8 cellular contexts compared by ENCODE assay signal in the genomic region with DNA sequence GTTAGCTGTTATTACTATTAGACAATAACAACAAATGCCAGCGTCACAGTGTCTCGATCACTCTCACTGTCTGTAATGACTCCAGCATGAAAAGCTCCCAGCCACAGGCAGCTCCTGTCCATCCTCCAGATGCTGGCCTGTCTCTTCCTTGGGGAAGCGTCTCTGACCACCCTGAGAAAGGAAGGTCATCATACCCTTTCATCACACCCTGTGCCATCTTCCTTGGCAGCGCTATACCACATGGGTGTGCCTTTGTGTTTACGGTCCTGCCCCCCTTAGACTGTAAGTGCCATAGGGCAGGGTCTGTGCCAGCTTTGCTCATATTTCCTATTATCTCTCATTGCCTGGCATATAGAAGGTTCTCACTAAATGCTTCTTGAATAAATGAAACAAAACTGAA.
A peak's percentile ranks its signal among the peaks of the same experiment; 100 is the strongest.
DNase-seq lines count a peak whose midpoint lies in the region; ATAC-seq and TF ChIP-seq lines count a peak whose summit lies in the region.

No MANE protein-coding gene starts in this region.

- no peak for TF ChIP-seq EP300 in upper lobe of left lung (IDR thresholded peaks at IDR 0.05)

- peaks cover 29% of the 10 kb centered on the region for H3K4me1 Mint-ChIP-seq in activated naive CD4-positive, alpha-beta T cell treated with anti-CD3 and anti-CD28 coated beads, Interleukin-2, amount 50 U/mL, for 24 hours
- H3K4me1 Mint-ChIP-seq in dendritic cell treated with granulocyte-macrophage colony-stimulating factor and Interleukin-4, amounts not matched to agents 40 ng/mL and 50 ng/mL, for 4 days (ENCODE audit: low read depth) = peaks cover 87% of the 10 kb centered on the region
- H3K4me1 Mint-ChIP-seq in naive B cell = peaks cover 13 to 31% (median 31%) of the 10 kb centered on the region in 3 donors

- peak overlapping the region; percentile 84 to 92 (median 88) for H3K27ac ChIP-seq in upper lobe of left lung

- peaks cover 6% of the 10 kb centered on the region for H3K36me3 Mint-ChIP-seq in activated naive CD4-positive, alpha-beta T cell treated with anti-CD3 and anti-CD28 coated beads, Interleukin-2, amount 50 U/mL, for 24 hours
- peaks cover 97% of the 10 kb centered on the region for H3K36me3 Mint-ChIP-seq in dendritic cell treated with granulocyte-macrophage colony-stimulating factor and Interleukin-4, amounts not matched to agents 40 ng/mL and 50 ng/mL, for 4 days (ENCODE audit: low read depth)
- H3K36me3 Mint-ChIP-seq in naive B cell = peaks cover 4 to 25% of the 10 kb centered on the region in 2 donors

- no peak for ATAC-seq in naive B cell (ENCODE audit: low read depth in 2 of 2)
- peak; percentile 13 to 34 for ATAC-seq in upper lobe of left lung (ENCODE audit: low FRiP score in 2 of 2)
- no peak for ATAC-seq in HG03457 (IDR thresholded peaks at IDR 0.05; ENCODE audit: unreplicated experiment)

- no peak overlapping the region for H3K4me3 ChIP-seq in upper lobe of left lung

- H3K36me3 ChIP-seq in upper lobe of left lung = peaks cover 8 to 37% (median 16%) of the 10 kb centered on the region in 4 donors

- H3K4me1 ChIP-seq in upper lobe of left lung = peaks cover 28 to 32% (median 29%) of the 10 kb centered on the region in 4 donors

- H3K27me3 Mint-ChIP-seq in activated naive CD4-positive, alpha-beta T cell treated with anti-CD3 and anti-CD28 coated beads, Interleukin-2, amount 50 U/mL, for 24 hours = no peaks in the 10 kb centered on the region
- no peaks in the 10 kb centered on the region for H3K27me3 Mint-ChIP-seq in dendritic cell treated with granulocyte-macrophage colony-stimulating factor and Interleukin-4, amounts not matched to agents 40 ng/mL and 50 ng/mL, for 4 days
- H3K27me3 Mint-ChIP-seq in naive B cell = no peaks in the 10 kb centered on the region

- no peaks in the 10 kb centered on the region for H3K9me3 Mint-ChIP-seq in activated naive CD4-positive, alpha-beta T cell treated with anti-CD3 and anti-CD28 coated beads, Interleukin-2, amount 50 U/mL, for 24 hours
- no peaks in the 10 kb centered on the region for H3K9me3 Mint-ChIP-seq in dendritic cell treated with granulocyte-macrophage colony-stimulating factor and Interleukin-4, amounts not matched to agents 40 ng/mL and 50 ng/mL, for 4 days
- H3K9me3 Mint-ChIP-seq in naive B cell = no peaks in the 10 kb centered on the region

- DNase-seq in activated naive CD4-positive, alpha-beta T cell treated with Interleukin-2 at 50 U/mL for 16 hours = no peak
- DNase-seq in naive B cell = no peak
- no peak for DNase-seq in upper lobe of left lung
- no peak for DNase-seq in NCI-H128 (lab: John Stamatoyannopoulos, UW; ENCODE audit: unreplicated experiment)
- DNase-seq in NCI-H2081 treated with DMSO at 0.1 percent for 48 hours (lab: John Stamatoyannopoulos, UW) = no peak

- no peak overlapping the region for H3K4me3 Mint-ChIP-seq in activated naive CD4-positive, alpha-beta T cell treated with anti-CD3 and anti-CD28 coated beads, Interleukin-2, amount 50 U/mL, for 24 hours
- H3K4me3 Mint-ChIP-seq in dendritic cell treated with granulocyte-macrophage colony-stimulating factor and Interleukin-4, amounts not matched to agents 40 ng/mL and 50 ng/mL, for 4 days = no peak overlapping the region
- no peak overlapping the region for H3K4me3 Mint-ChIP-seq in naive B cell

- H3K27me3 ChIP-seq in upper lobe of left lung = no peaks in the 10 kb centered on the region

- peak overlapping the region; percentile 93 for H3K27ac Mint-ChIP-seq in activated naive CD4-positive, alpha-beta T cell treated with anti-CD3 and anti-CD28 coated beads, Interleukin-2, amount 50 U/mL, for 24 hours
- H3K27ac Mint-ChIP-seq in dendritic cell treated with granulocyte-macrophage colony-stimulating factor and Interleukin-4, amounts not matched to agents 40 ng/mL and 50 ng/mL, for 4 days = peak overlapping the region; percentile 82
- H3K27ac Mint-ChIP-seq in naive B cell = peak overlapping the region; percentile 5 to 91 (median 82)

- H3K9me3 ChIP-seq in upper lobe of left lung = no peaks in the 10 kb centered on the region

- TF ChIP-seq CTCF in upper lobe of left lung (IDR thresholded peaks at IDR 0.05) = no peak

- 55 to 65% methylated on average over 5 of the region's 5 CpGs for WGBS in upper lobe of left lung, 2 donors

- intact Hi-C loops in dendritic cell treated with granulocyte-macrophage colony-stimulating factor and Interleukin-4, amounts not matched to agents 40 ng/mL and 50 ng/mL, for 4 days (cut with micrococcal nuclease) = loop anchor here (5.0 kb wide), 1 partner anchor 39 kb away; no protein-coding TSS in a partner anchor

- TF ChIP-seq POLR2A in upper lobe of left lung (IDR thresholded peaks at IDR 0.05) = no peak

Comparison
In these comparisons a context has a peak if more than half of its experiments do, and no peak if none do; other contexts are left out.
1. ATAC-seq: peak in upper lobe of left lung (2 of 2); none in naive B cell (0 of 2) and HG03457 (single experiment).
2. Peak in every context shown above with its lines, with median percentiles within 50 percentile points of each other: H3K27ac Mint-ChIP-seq.